ENCODE assay signal across 18 cellular contexts in the genomic region with DNA sequence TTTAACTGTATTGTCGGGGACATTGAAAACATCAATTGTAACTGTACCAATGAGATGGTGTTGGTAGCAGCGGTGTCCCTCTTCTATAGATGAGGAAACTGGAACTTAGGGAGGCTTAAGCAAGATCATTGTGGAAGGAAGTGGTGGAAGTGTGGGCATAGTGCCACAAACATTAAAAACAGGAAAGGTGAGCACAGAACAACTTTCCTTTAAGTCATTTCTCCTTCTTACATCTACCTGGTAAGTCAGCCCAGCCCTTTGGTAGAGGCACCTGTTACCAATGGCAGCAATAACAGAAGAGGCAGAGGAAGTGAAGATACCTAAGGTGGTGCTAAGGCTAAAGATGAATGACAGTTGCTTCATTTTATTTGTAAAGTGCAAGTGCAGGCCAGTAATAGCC. TPM values are rescaled to one million over a fixed set of nuclear protein-coding genes. Genes with fewer than 3 reads are reported as not detected.
"Had no signal": no experiment of that assay in that cellular context is flagged by ENCODE, and none has a peak within 500 bp of the region (broad histone marks: within the 10 kb centered on the region; RNA-seq: fewer than 3 reads in every experiment).

No MANE protein-coding gene starts in this region.

- H3K9me3 Mint-ChIP-seq: activated naive CD4-positive, alpha-beta T cell treated with anti-CD3 and anti-CD28 coated beads, Interleukin-2, amount 50 U/mL, for 72 hours; activated T-cell treated with anti-CD3 and anti-CD28 coated beads, Interleukin-2, amount 50 U/mL, for 4 hours; stimulated activated naive CD8-positive, alpha-beta T cell treated with anti-CD3 and anti-CD28 coated beads, Interleukin-15, Interleukin-2, amounts not matched to agents 100 ng/mL and 50 ng/mL, for 24 hours had no signal

- H3K4me3 ChIP-seq: colonic mucosa, neural progenitor cell, ovary, right lobe of liver, smooth muscle cell, upper lobe of left lung had no signal

- H3K27ac Mint-ChIP-seq: activated CD4-positive, alpha-beta memory T cell treated with anti-CD3 and anti-CD28 coated beads, Interleukin-2, amount 10 ng/mL, durations not matched to agents 7 days and 5 days; activated naive CD4-positive, alpha-beta T cell treated with anti-CD3 and anti-CD28 coated beads, Interleukin-2, amount 50 U/mL, for 72 hours; neural progenitor cell; stimulated activated naive CD8-positive, alpha-beta T cell treated with anti-CD3 and anti-CD28 coated beads, Interleukin-15, Interleukin-2, amounts not matched to agents 100 ng/mL and 50 ng/mL, for 24 hours had no signal

- H3K27me3 ChIP-seq: colonic mucosa, neural progenitor cell, ovary, right lobe of liver, upper lobe of left lung had no signal

- H3K36me3 Mint-ChIP-seq: activated naive CD4-positive, alpha-beta T cell treated with anti-CD3 and anti-CD28 coated beads, Interleukin-2, amount 50 U/mL, for 72 hours had no signal

- H3K36me3 ChIP-seq: colonic mucosa, neural progenitor cell, ovary, right lobe of liver, upper lobe of left lung had no signal

- H3K27ac ChIP-seq: colonic mucosa, neural progenitor cell, ovary, right lobe of liver, VCaP had no signal

- H3K4me3 Mint-ChIP-seq: activated CD4-positive, alpha-beta memory T cell treated with anti-CD3 and anti-CD28 coated beads, Interleukin-2, amount 10 ng/mL, durations not matched to agents 7 days and 5 days; activated T-cell treated with anti-CD3 and anti-CD28 coated beads, Interleukin-2, amount 50 U/mL, for 4 hours; neural progenitor cell; stimulated activated naive CD8-positive, alpha-beta T cell treated with anti-CD3 and anti-CD28 coated beads, Interleukin-15, Interleukin-2, amounts not matched to agents 100 ng/mL and 50 ng/mL, for 24 hours had no signal

- ATAC-seq: activated T-cell treated with anti-CD3 and anti-CD28 coated beads, Interleukin-2, amount 50 U/mL, for 4 hours; esophagus mucosa; left lobe of liver; right lobe of liver had no signal

- H3K4me1 Mint-ChIP-seq: neural progenitor cell had no signal

- DNase-seq: activated CD4-positive, alpha-beta memory T cell treated with anti-CD3 and anti-CD28 coated beads, Interleukin-2, amount 10 ng/mL, durations not matched to agents 7 days and 5 days; activated gamma-delta T cell; activated T-cell treated with anti-CD3 and anti-CD28 coated beads, Interleukin-2, amount 50 U/mL, for 4 hours; central memory CD4-positive, alpha-beta T cell; colonic mucosa; islet precursor cell; mammary epithelial cell; ovary; right lobe of liver; upper lobe of left lung had no signal

- H3K27me3 Mint-ChIP-seq: activated CD4-positive, alpha-beta memory T cell treated with anti-CD3 and anti-CD28 coated beads, Interleukin-2, amount 10 ng/mL, durations not matched to agents 7 days and 5 days; stimulated activated naive CD8-positive, alpha-beta T cell treated with anti-CD3 and anti-CD28 coated beads, Interleukin-15, Interleukin-2, amounts not matched to agents 100 ng/mL and 50 ng/mL, for 24 hours had no signal

- H3K4me1 ChIP-seq: colonic mucosa, neural progenitor cell, right lobe of liver had no signal

- H3K9me3 ChIP-seq: colonic mucosa, ovary, right lobe of liver, upper lobe of left lung had no signal

RNA-seq across cellular contexts. Expression of gene HORMAD1, which starts 56.8 kb away (rescaled TPM):
- total RNA-seq: mammary epithelial cell, ovary, pulmonary artery endothelial cell, smooth muscle cell had no signal
- polyA plus RNA-seq: mammary epithelial cell, smooth muscle cell had no signal
